ENCODE assay signal across 10 cellular contexts in genomic region chr11:60625262-60625661, GRCh38.
DNase-seq lines count a peak whose midpoint lies in the region; ATAC-seq and TF ChIP-seq lines count a peak whose summit lies in the region.
"Had no signal": no experiment of that assay in that cellular context is flagged by ENCODE, and none has a peak within 500 bp of the region (broad histone marks: within the 10 kb centered on the region; RNA-seq: fewer than 3 reads in every experiment).

No MANE protein-coding gene starts in this region.

- peak; percentile 13 for DNase-seq in NCI-H460 (ENCODE audit: extremely low read depth, low read depth)
- no peak for DNase-seq in chondrocyte (ENCODE audit: low spot score)
- no peak for DNase-seq in osteoblast (ENCODE audit: insufficient read length, low spot score, missing footprints)
- DNase-seq in esophagus muscularis mucosa (ENCODE audit: extremely low spot score) = no peak
- DNase-seq in NCI-H1417 treated with DMSO at 0.1 percent for 48 hours (lab: John Stamatoyannopoulos, UW) = no peak
- DNase-seq: NCI-H774 had no signal

- H2AFZ ChIP-seq in osteoblast (ENCODE audit: low read length) = no peak overlapping the region

- H3K27me3 ChIP-seq in osteoblast (ENCODE audit: insufficient read depth, low read length) (no peaks in the 10 kb centered on the region), esophagus muscularis mucosa (no peaks in the 10 kb centered on the region)
- H3K27me3 ChIP-seq: tibial nerve had no signal

- 46% methylated on average over 2 of the region's 2 CpGs for WGBS in esophagus muscularis mucosa

- H3K4me2 ChIP-seq in osteoblast (ENCODE audit: insufficient read depth, low read length) = no peak overlapping the region

- H3K36me3 ChIP-seq in osteoblast (ENCODE audit: insufficient read depth, low read length) = no peaks in the 10 kb centered on the region
- H3K36me3 ChIP-seq in esophagus muscularis mucosa = no peaks in the 10 kb centered on the region
- H3K36me3 ChIP-seq: tibial nerve had no signal

- H4K20me1 ChIP-seq in osteoblast (ENCODE audit: insufficient read depth, low read length) = no peaks in the 10 kb centered on the region

- TF ChIP-seq EP300 in esophagus muscularis mucosa (IDR thresholded peaks at IDR 0.05) = no peak

- H3K36me3 Mint-ChIP-seq in chondrocyte (ENCODE audit: low read depth) = peaks cover 4% of the 10 kb centered on the region

- H3K9me3 ChIP-seq in osteoblast (ENCODE audit: low read depth, low read length) (no peaks in the 10 kb centered on the region), esophagus muscularis mucosa (peaks cover 0 to 7% (median 3%) of the 10 kb centered on the region in 4 donors)

- TF ChIP-seq POLR2A in esophagus muscularis mucosa (IDR thresholded peaks at IDR 0.05; ENCODE audit: low read depth) = no peak

- H3K4me3 Mint-ChIP-seq in chondrocyte (ENCODE audit: unreplicated experiment) = no peak overlapping the region

- H3K27me3 Mint-ChIP-seq in chondrocyte (ENCODE audit: low read depth) = peaks cover 2% of the 10 kb centered on the region

- H3K27ac ChIP-seq in osteoblast (ENCODE audit: low read depth, low read length) (no peak overlapping the region), esophagus muscularis mucosa (replicated peaks in 1 of 4) (no peak overlapping the region)
- H3K27ac ChIP-seq: tibial nerve had no signal

- H3K4me1 ChIP-seq in osteoblast (ENCODE audit: insufficient read depth, low read length) = peaks cover 3% of the 10 kb centered on the region
- no peaks in the 10 kb centered on the region for H3K4me1 ChIP-seq in esophagus muscularis mucosa
- H3K4me1 ChIP-seq: tibial nerve had no signal

- H3K4me3 ChIP-seq in GM12875 (ENCODE audit: low read depth, low read length) (no peak overlapping the region), osteoblast (ENCODE audit: insufficient read depth, low read length) (no peak overlapping the region), esophagus muscularis mucosa (no peak overlapping the region)
- H3K4me3 ChIP-seq: tibial nerve had no signal

- H3K79me2 ChIP-seq in osteoblast (ENCODE audit: insufficient read depth, low read length) = no peaks in the 10 kb centered on the region

- TF ChIP-seq CTCF in GM12875 (IDR thresholded peaks at IDR 0.05; ENCODE audit: borderline replicate concordance, insufficient read depth, low read depth, low read length) = peak; percentile 27; the same call in 1 of the 2 replicates
- TF ChIP-seq CTCF in chondrocyte (IDR thresholded peaks at IDR 0.05) = peak; percentile 67
- peak; percentile 37 for TF ChIP-seq CTCF in osteoblast (IDR thresholded peaks at IDR 0.05; ENCODE audit: extremely low read depth, low read depth, low read length)
- TF ChIP-seq CTCF in esophagus muscularis mucosa (IDR thresholded peaks at IDR 0.05) = no peak

- H3K27ac Mint-ChIP-seq in chondrocyte (ENCODE audit: unreplicated experiment) = no peak overlapping the region

- peaks cover 19% of the 10 kb centered on the region for H3K9me3 Mint-ChIP-seq in chondrocyte (ENCODE audit: low read depth)

- ATAC-seq in HG02852 (IDR thresholded peaks at IDR 0.05; ENCODE audit: unreplicated experiment) (no peak), GM21528 (IDR thresholded peaks at IDR 0.05; ENCODE audit: low FRiP score, unreplicated experiment) (no peak)

- H3K4me1 Mint-ChIP-seq in chondrocyte (ENCODE audit: low read depth) = peaks cover 5% of the 10 kb centered on the region

- intact Hi-C loops in esophagus muscularis mucosa (cut with DNase I) = no loop called here

Comparison
In these comparisons a context has a peak if more than half of its experiments do, and no peak if none do; other contexts are left out.
1. CTCF ChIP-seq: peak in GM12875 (single experiment), chondrocyte (single experiment) and osteoblast (single experiment); none in esophagus muscularis mucosa (0 of 3).